ENCODE assay signal across 1 cellular context in genomic region chr12:118682656-118683055, GRCh38.
TF ChIP-seq lines count a peak whose summit lies in the region.

No MANE protein-coding gene starts in this region.

TF ChIP-seq in H1, 55 proteins besides CTCF, POLR2A, EP300 and RAD21 (continued from another document):
- no peak for TF ChIP-seq CHD7 (IDR thresholded peaks at IDR 0.05; ENCODE audit: insufficient replicate concordance, low read length)
- no peak for TF ChIP-seq HDAC2 (IDR thresholded peaks at IDR 0.05; ENCODE audit: borderline replicate concordance in 1 of 2, low read depth in 2 of 2, low read length in 2 of 2)
- TF ChIP-seq EGR1 (IDR thresholded peaks at IDR 0.05; ENCODE audit: borderline replicate concordance, low read depth, low read length): no peak
- TF ChIP-seq SP1 (IDR thresholded peaks at IDR 0.05; ENCODE audit: low read depth, low read length): no peak
